In the genomic region with DNA sequence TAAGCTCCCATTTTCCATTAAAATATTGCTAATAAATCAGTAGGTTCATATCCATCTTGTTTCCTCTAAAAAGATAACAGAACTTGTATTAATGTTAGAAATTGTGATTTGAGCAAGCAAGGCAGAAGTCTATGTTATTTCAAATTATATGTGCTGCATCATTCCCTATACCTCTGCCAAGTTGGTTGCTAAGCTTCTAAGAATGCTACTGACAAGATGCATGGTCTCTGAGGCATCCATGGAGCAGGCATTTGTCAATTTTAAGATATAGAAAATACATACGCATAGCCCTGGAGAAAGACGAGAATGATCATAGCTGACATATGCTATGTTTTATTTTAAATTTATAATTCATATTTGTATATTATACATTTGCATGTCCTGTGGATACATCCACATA, we compare ENCODE assay signal across 24 cellular contexts.
DNase-seq lines count a peak whose midpoint lies in the region; ATAC-seq, FAIRE-seq and TF ChIP-seq lines count a peak whose summit lies in the region.
"Had no signal": no experiment of that assay in that cellular context is flagged by ENCODE, and none has a peak within 500 bp of the region (broad histone marks: within the 10 kb centered on the region; RNA-seq: fewer than 3 reads in every experiment).

No MANE protein-coding gene starts in this region.

- H3K36me3 ChIP-seq in astrocyte (ENCODE audit: insufficient read depth, low read length) (peaks cover 6% of the 10 kb centered on the region), heart left ventricle (peaks cover 0 to 14% (median 0%) of the 10 kb centered on the region in 9 donors)
- H3K36me3 ChIP-seq: neural progenitor cell, transverse colon had no signal

- H3K27me3 ChIP-seq in astrocyte (ENCODE audit: insufficient read depth, low read length), result no peaks in the 10 kb centered on the region
- no peaks in the 10 kb centered on the region for H3K27me3 ChIP-seq in heart left ventricle
- H3K27me3 ChIP-seq: neural progenitor cell, transverse colon had no signal

- H3K9ac ChIP-seq in astrocyte (ENCODE audit: low read length), result no peak overlapping the region
- H3K9ac ChIP-seq: neural progenitor cell had no signal

- FAIRE-seq in astrocyte (lab: Jason Lieb, UNC), result no peak
- FAIRE-seq: GM18507, K562 had no signal

- no peaks in the 10 kb centered on the region for H3K27me3 Mint-ChIP-seq in astrocyte (ENCODE audit: low read depth, unreplicated experiment)
- H3K27me3 Mint-ChIP-seq: activated B cell treated with CpG ODN at 0.5 μM for 24 hours; activated CD4-positive, alpha-beta memory T cell treated with anti-CD3 and anti-CD28 coated beads for 36 hours; progenitor cell of endocrine pancreas had no signal

- WGBS in heart left ventricle, 4 donors, result 76 to 80% (median 77%) methylated on average over 2 of the region's 2 CpGs

- H4K20me1 ChIP-seq in astrocyte (ENCODE audit: insufficient read depth, low read length), result no peaks in the 10 kb centered on the region

- H3K4me2 ChIP-seq in astrocyte (ENCODE audit: low read length), result no peak overlapping the region
- H3K4me2 ChIP-seq: neural progenitor cell had no signal

- intact Hi-C loops in heart left ventricle (cut with DNase I), result loop anchor here in 6 of 10 donors (5.0 to 10.0 kb wide), 6 partner anchors 256 to 656 kb away; a partner anchor contains a TSS

- no peaks in the 10 kb centered on the region for H3K9me3 ChIP-seq in astrocyte (ENCODE audit: insufficient read depth, low read depth, low read length)
- H3K9me3 ChIP-seq in heart left ventricle, result no peaks in the 10 kb centered on the region
- H3K9me3 ChIP-seq: transverse colon had no signal

- TF ChIP-seq CTCF in AG10803 (conservative IDR thresholded peaks at IDR 0.05; ENCODE audit: low read length) (no peak), astrocyte (IDR thresholded peaks at IDR 0.05; ENCODE audit: insufficient read depth, low read depth, low read length) (no peak), heart left ventricle (IDR thresholded peaks at IDR 0.05) (no peak)

- no peaks in the 10 kb centered on the region for H3K9me3 Mint-ChIP-seq in astrocyte (ENCODE audit: unreplicated experiment)
- H3K9me3 Mint-ChIP-seq: activated B cell treated with CpG ODN at 0.5 μM for 24 hours; activated CD4-positive, alpha-beta memory T cell treated with anti-CD3 and anti-CD28 coated beads for 36 hours; neural progenitor cell; T-helper 2 cell treated with Interferon-gamma antibody and Interleukin-4, amounts not matched to agents 5 μg/mL and 100 μg/mL, for 36 hours had no signal

- H3K36me3 Mint-ChIP-seq in astrocyte (ENCODE audit: low read depth, unreplicated experiment), result peaks cover 4% of the 10 kb centered on the region
- H3K36me3 Mint-ChIP-seq: activated CD4-positive, alpha-beta memory T cell treated with anti-CD3 and anti-CD28 coated beads for 36 hours; neural progenitor cell had no signal

- peaks cover 39% of the 10 kb centered on the region for H3K4me1 Mint-ChIP-seq in astrocyte (ENCODE audit: low read depth, unreplicated experiment)
- H3K4me1 Mint-ChIP-seq: activated B cell treated with CpG ODN at 0.5 μM for 24 hours had no signal

- no peak for TF ChIP-seq POLR2A in heart left ventricle (IDR thresholded peaks at IDR 0.05)

- H3K27ac ChIP-seq in astrocyte (ENCODE audit: low read depth, low read length) (no peak overlapping the region), heart left ventricle (peak overlapping the region in 3 of 12 donors; percentile 9 to 46 (median 44))
- H3K27ac ChIP-seq: neural progenitor cell, transverse colon had no signal

- DNase-seq in AG10803 (ENCODE audit: low read depth) (peak; percentile 66), HS-27A (ENCODE audit: low read depth) (peak; percentile 53), astrocyte (ENCODE audit: low read depth) (peak; percentile 69), fibroblast of the conjunctiva (ENCODE audit: low read depth) (peak; percentile 37), UCSD-AML1 (lab: John Stamatoyannopoulos, UW; ENCODE audit: unreplicated experiment) (no peak), middle frontal gyrus (ENCODE audit: extremely low spot score, low spot score) (no peak), NCI-H510A (lab: John Stamatoyannopoulos, UW) (no peak), heart left ventricle (no peak)
- DNase-seq: activated B cell treated with CpG ODN at 0.5 μM for 24 hours; activated CD4-positive, alpha-beta memory T cell treated with anti-CD3 and anti-CD28 coated beads for 36 hours; activated T-cell treated with anti-CD3 and anti-CD28 coated beads, Interleukin-2, amount 50 U/mL, for 1 hour; AML-193; cerebellar nuclear complex; DND-41; effector CD4-positive, alpha-beta T cell; NCI-H187 treated with DMSO at 0.1 percent for 48 hours; stimulated activated CD4-positive, alpha-beta T cell treated with anti-CD3 and anti-CD28 coated beads, Interleukin-2, amount 100 ng/mL, for 24 hours; stimulated activated naive CD4-positive, alpha-beta T cell; transverse colon had no signal

- H3K4me1 ChIP-seq in astrocyte (ENCODE audit: insufficient read depth, low read length) (peaks cover 14% of the 10 kb centered on the region), heart left ventricle (peaks cover 0 to 33% (median 1%) of the 10 kb centered on the region in 12 donors)
- H3K4me1 ChIP-seq: transverse colon had no signal

- H3K79me2 ChIP-seq in astrocyte (ENCODE audit: insufficient read depth, low read length), result no peaks in the 10 kb centered on the region

- H2AFZ ChIP-seq in astrocyte (ENCODE audit: low read depth, low read length), result no peak overlapping the region
- H2AFZ ChIP-seq: neural progenitor cell had no signal

- H3K27ac Mint-ChIP-seq in astrocyte (ENCODE audit: unreplicated experiment), result no peak overlapping the region
- H3K27ac Mint-ChIP-seq: activated B cell treated with CpG ODN at 0.5 μM for 24 hours; activated CD4-positive, alpha-beta memory T cell treated with anti-CD3 and anti-CD28 coated beads for 36 hours; neural progenitor cell; progenitor cell of endocrine pancreas; T-helper 2 cell treated with Interferon-gamma antibody and Interleukin-4, amounts not matched to agents 5 μg/mL and 100 μg/mL, for 36 hours had no signal

- no peak for ATAC-seq in heart left ventricle
- ATAC-seq: K562 had no signal

- H3K4me3 Mint-ChIP-seq in astrocyte (ENCODE audit: unreplicated experiment), result no peak overlapping the region
- H3K4me3 Mint-ChIP-seq: activated B cell treated with CpG ODN at 0.5 μM for 24 hours; activated CD4-positive, alpha-beta memory T cell treated with anti-CD3 and anti-CD28 coated beads for 36 hours; neural progenitor cell; T-helper 2 cell treated with Interferon-gamma antibody and Interleukin-4, amounts not matched to agents 5 μg/mL and 100 μg/mL, for 36 hours had no signal

- no peak overlapping the region for H3K4me3 ChIP-seq in AG10803 (ENCODE audit: low read length)
- H3K4me3 ChIP-seq in astrocyte (ENCODE audit: insufficient read depth, low read depth, low read length), result no peak overlapping the region
- no peak overlapping the region for H3K4me3 ChIP-seq in heart left ventricle
- H3K4me3 ChIP-seq: K562, neural progenitor cell, transverse colon had no signal

Comparison
In these comparisons a context has a peak if more than half of its experiments do, and no peak if none do; other contexts are left out.
1. DNase-seq: peak in AG10803 (single experiment), HS-27A (single experiment), astrocyte (single experiment) and fibroblast of the conjunctiva (single experiment); none in UCSD-AML1 (single experiment), middle frontal gyrus (single experiment), NCI-H510A (single experiment) and heart left ventricle (0 of 5).